ENCODE assay signal across 7 cellular contexts in genomic region chr12:11652351-11653040, GRCh38. TPM values are rescaled to one million over a fixed set of nuclear protein-coding genes. Genes with fewer than 3 reads are reported as not detected.
DNase-seq lines count a peak whose midpoint lies in the region; ATAC-seq and TF ChIP-seq lines count a peak whose summit lies in the region.

No MANE protein-coding gene starts in this region.

- peak overlapping the region; percentile 96 for H3K27ac Mint-ChIP-seq in T-helper 1 cell treated with Interleukin-12 subunit alpha and Interleukin-12 subunit beta and Interleukin-4 antibody, amounts not matched to agents 30 μg/mL and 1 μg/mL, for 36 hours
- peak overlapping the region; percentile 8 to 98 (median 74) for H3K27ac Mint-ChIP-seq in naive thymus-derived CD8-positive, alpha-beta T cell

- H3K9me3 Mint-ChIP-seq in T-helper 1 cell treated with Interleukin-12 subunit alpha and Interleukin-12 subunit beta and Interleukin-4 antibody, amounts not matched to agents 30 μg/mL and 1 μg/mL, for 36 hours = no peaks in the 10 kb centered on the region
- no peaks in the 10 kb centered on the region for H3K9me3 Mint-ChIP-seq in naive thymus-derived CD8-positive, alpha-beta T cell

- H3K27me3 Mint-ChIP-seq in T-helper 1 cell treated with Interleukin-12 subunit alpha and Interleukin-12 subunit beta and Interleukin-4 antibody, amounts not matched to agents 30 μg/mL and 1 μg/mL, for 36 hours (ENCODE audit: low read depth) = no peaks in the 10 kb centered on the region
- no peaks in the 10 kb centered on the region for H3K27me3 Mint-ChIP-seq in naive thymus-derived CD8-positive, alpha-beta T cell

- POLR2A ChIA-PET in naive thymus-derived CD8-positive, alpha-beta T cell (lab: Charles Lee) = interaction anchor here (0.6 kb wide), 1 partner anchor 121 kb away, joined by 3 read pairs; no protein-coding TSS in a partner anchor

- no peak for TF ChIP-seq CTCF in epithelial cell of proximal tubule (conservative IDR thresholded peaks at IDR 0.05; ENCODE audit: low read depth, low read length)

- peak overlapping the region; percentile 92 for H3K4me3 ChIP-seq in epithelial cell of proximal tubule (ENCODE audit: low read depth, low read length)

- DNase-seq in epithelial cell of proximal tubule (ENCODE audit: low read depth) = no peak
- DNase-seq in naive thymus-derived CD8-positive, alpha-beta T cell = peak in 1 of 10 donors; percentile 9
- no peak for DNase-seq in NK-92 (lab: John Stamatoyannopoulos, UW; ENCODE audit: unreplicated experiment)
- DNase-seq in DMS153 treated with DMSO at 0.1 percent for 48 hours (lab: John Stamatoyannopoulos, UW; ENCODE audit: unreplicated experiment) = no peak

- H3K36me3 Mint-ChIP-seq in T-helper 1 cell treated with Interleukin-12 subunit alpha and Interleukin-12 subunit beta and Interleukin-4 antibody, amounts not matched to agents 30 μg/mL and 1 μg/mL, for 36 hours (ENCODE audit: low read depth) = peaks cover 21% of the 10 kb centered on the region
- H3K36me3 Mint-ChIP-seq in naive thymus-derived CD8-positive, alpha-beta T cell = peaks cover 0 to 4% (median 0%) of the 10 kb centered on the region in 3 donors

- peak overlapping the region; percentile 93 for H3K4me3 Mint-ChIP-seq in T-helper 1 cell treated with Interleukin-12 subunit alpha and Interleukin-12 subunit beta and Interleukin-4 antibody, amounts not matched to agents 30 μg/mL and 1 μg/mL, for 36 hours
- peak overlapping the region; percentile 93 to 99 (median 98) for H3K4me3 Mint-ChIP-seq in naive thymus-derived CD8-positive, alpha-beta T cell

- peaks cover 52% of the 10 kb centered on the region for H3K4me1 Mint-ChIP-seq in T-helper 1 cell treated with Interleukin-12 subunit alpha and Interleukin-12 subunit beta and Interleukin-4 antibody, amounts not matched to agents 30 μg/mL and 1 μg/mL, for 36 hours (ENCODE audit: low read depth)
- peaks cover 20 to 65% (median 50%) of the 10 kb centered on the region in 4 donors for H3K4me1 Mint-ChIP-seq in naive thymus-derived CD8-positive, alpha-beta T cell

- ATAC-seq in GM18502 (IDR thresholded peaks at IDR 0.05; ENCODE audit: poor library complexity, unreplicated experiment) = peak; percentile 23
- ATAC-seq in HG03108 (IDR thresholded peaks at IDR 0.05; ENCODE audit: unreplicated experiment) = peak; percentile 32
- ATAC-seq in naive thymus-derived CD8-positive, alpha-beta T cell = no peak

RNA-seq across cellular contexts. Expression of gene ETV6, which starts 3.0 kb away (rescaled TPM):
- 12.9 and 13.9 TPM in 2 replicates for total RNA-seq in epithelial cell of proximal tubule
- total RNA-seq in naive thymus-derived CD8-positive, alpha-beta T cell = 10 to 100 TPM; 13.0 to 13.2 TPM
- 1 to 10 TPM in 2 of 3 donors, under 1 TPM in 1; 0.94 to 2.2 (median 1.3) TPM for polyA plus RNA-seq in naive thymus-derived CD8-positive, alpha-beta T cell

Comparison
In these comparisons a context has a peak if more than half of its experiments do, and no peak if none do; other contexts are left out.
1. ATAC-seq: peak in GM18502 (single experiment) and HG03108 (single experiment); none in naive thymus-derived CD8-positive, alpha-beta T cell (0 of 2).